ENCODE assay signal across 11 cellular contexts in genomic region chr12:124852329-124852831, GRCh38. TPM values are rescaled to one million over a fixed set of nuclear protein-coding genes. Genes with fewer than 3 reads are reported as not detected.
DNase-seq lines count a peak whose midpoint lies in the region; ATAC-seq and TF ChIP-seq lines count a peak whose summit lies in the region.
"Had no signal": no experiment of that assay in that cellular context is flagged by ENCODE, and none has a peak within 500 bp of the region (broad histone marks: within the 10 kb centered on the region; RNA-seq: fewer than 3 reads in every experiment).

No MANE protein-coding gene starts in this region.

- TF ChIP-seq POLR2A in esophagus squamous epithelium (IDR thresholded peaks at IDR 0.05) (no peak), vagina (IDR thresholded peaks at IDR 0.05) (no peak)

- peaks cover 0 to 66% of the 10 kb centered on the region in 2 donors for H3K4me1 ChIP-seq in right atrium auricular region
- peaks cover 0 to 50% (median 12%) of the 10 kb centered on the region in 3 donors for H3K4me1 ChIP-seq in esophagus squamous epithelium
- H3K4me1 ChIP-seq in muscle layer of duodenum (ENCODE audit: control insufficient read depth in 1 of 2, insufficient read depth in 2 of 2, low read length in 2 of 2) = peaks cover 14 to 29% of the 10 kb centered on the region in 2 donors
- peaks cover 14% of the 10 kb centered on the region for H3K4me1 ChIP-seq in vagina

- no peaks in the 10 kb centered on the region for H3K36me3 ChIP-seq in right atrium auricular region
- H3K36me3 ChIP-seq in esophagus squamous epithelium = no peaks in the 10 kb centered on the region
- no peaks in the 10 kb centered on the region for H3K36me3 ChIP-seq in muscle layer of duodenum (ENCODE audit: control insufficient read depth in 1 of 2, insufficient read depth in 2 of 2, low read length in 2 of 2)
- no peaks in the 10 kb centered on the region for H3K36me3 ChIP-seq in vagina

- no peak for TF ChIP-seq CTCF in right atrium auricular region (IDR thresholded peaks at IDR 0.05)
- no peak for TF ChIP-seq CTCF in esophagus squamous epithelium (IDR thresholded peaks at IDR 0.05)
- TF ChIP-seq CTCF in vagina (IDR thresholded peaks at IDR 0.05) = no peak
- no peak for TF ChIP-seq CTCF in GM13976 (IDR thresholded peaks at IDR 0.05; ENCODE audit: borderline replicate concordance, control extremely low read depth, extremely low read depth, insufficient read depth, missing control alignments)

- H3K4me3 ChIP-seq in right atrium auricular region (no peak overlapping the region), esophagus squamous epithelium (no peak overlapping the region), muscle layer of duodenum (ENCODE audit: low read depth in 1 of 2, low read length in 2 of 2) (no peak overlapping the region), vagina (no peak overlapping the region)

- intact Hi-C loops in Right ventricle myocardium inferior (cut with DNase I) (no loop called here), esophagus squamous epithelium (cut with DNase I) (no loop called here), vagina (cut with DNase I) (no loop called here)

- in situ Hi-C loops in GM13976 (cut with MboI; ENCODE audit: low sequenced_read_pairs, unreplicated experiment) = no loop called here

- WGBS in esophagus squamous epithelium, 2 donors = 51 to 62% methylated on average over 10 to 12 of the region's 13 CpGs

- H3K27ac ChIP-seq in right atrium auricular region (peak overlapping the region in 1 of 2 donors; percentile 41), esophagus squamous epithelium (peak overlapping the region in 3 of 4 donors; percentile 33 to 73 (median 34)), muscle layer of duodenum (ENCODE audit: low read length) (peak overlapping the region; percentile 67), vagina (peak overlapping the region; percentile 30)

- ATAC-seq in Right ventricle myocardium inferior = peak; percentile 53

- no peaks in the 10 kb centered on the region for H3K9me3 ChIP-seq in right atrium auricular region
- H3K9me3 ChIP-seq in esophagus squamous epithelium = no peaks in the 10 kb centered on the region
- no peaks in the 10 kb centered on the region for H3K9me3 ChIP-seq in muscle layer of duodenum (ENCODE audit: control insufficient read depth in 1 of 2, low read length in 2 of 2)
- no peaks in the 10 kb centered on the region for H3K9me3 ChIP-seq in vagina
- H3K9me3 ChIP-seq: SK-N-SH had no signal

- peak; percentile 87 for DNase-seq in Right ventricle myocardium inferior (ENCODE audit: missing footprints)
- no peak for DNase-seq in right atrium auricular region (ENCODE audit: low spot score)
- DNase-seq in esophagus squamous epithelium (lab: John Stamatoyannopoulos, UW) = no peak
- no peak for DNase-seq in vagina (ENCODE audit: extremely low spot score in 2 of 2)
- no peak for DNase-seq in GM13976 (ENCODE audit: low spot score)
- no peak for DNase-seq in DMS 273 treated with DMSO at 0.1 percent for 48 hours (lab: John Stamatoyannopoulos, UW)
- no peak for DNase-seq in DMS153 treated with DMSO at 0.1 percent for 48 hours (lab: John Stamatoyannopoulos, UW; ENCODE audit: unreplicated experiment)
- DNase-seq: activated T-cell treated with anti-CD3 and anti-CD28 coated beads, Interleukin-2, amount 50 U/mL, for 1 hour; NCI-H1694; SK-N-SH had no signal

- no peaks in the 10 kb centered on the region for H3K27me3 ChIP-seq in right atrium auricular region
- no peaks in the 10 kb centered on the region for H3K27me3 ChIP-seq in esophagus squamous epithelium
- no peaks in the 10 kb centered on the region for H3K27me3 ChIP-seq in muscle layer of duodenum (ENCODE audit: low read depth, low read length)
- no peaks in the 10 kb centered on the region for H3K27me3 ChIP-seq in vagina

RNA-seq across cellular contexts. Expression of gene SCARB1, which starts 11.3 kb away (rescaled TPM):
- 14.1 TPM for total RNA-seq in Right ventricle myocardium inferior
- total RNA-seq in right atrium auricular region = 10 to 100 TPM; 14.9 to 22.6 TPM
- total RNA-seq in esophagus squamous epithelium = 1 to 10 TPM; 7.1 to 9.5 (median 8.8) TPM
- 20.6 TPM for total RNA-seq in vagina
